ENCODE assay signal across 10 cellular contexts in genomic region chr22:49667236-49667635, GRCh38.
DNase-seq lines count a peak whose midpoint lies in the region; ATAC-seq and TF ChIP-seq lines count a peak whose summit lies in the region.
"Had no signal": no experiment of that assay in that cellular context is flagged by ENCODE, and none has a peak within 500 bp of the region (broad histone marks: within the 10 kb centered on the region; RNA-seq: fewer than 3 reads in every experiment).

No MANE protein-coding gene starts in this region.

- no peak overlapping the region for H3K23ac ChIP-seq in H9 (ENCODE audit: insufficient read length, low read depth, low read length)

- H2BK12ac ChIP-seq in H9 (ENCODE audit: insufficient read length, low read depth, low read length), result no peak overlapping the region

- H2BK5ac ChIP-seq in H9 (ENCODE audit: insufficient read length, low read length), result no peak overlapping the region

- H3K4me3 ChIP-seq in CD4-positive, CD25-positive, alpha-beta regulatory T cell (ENCODE audit: low read depth, low read length), result peak overlapping the region; percentile 51
- H3K4me3 ChIP-seq in osteoblast (ENCODE audit: insufficient read depth, low read length), result no peak overlapping the region

- H4K91ac ChIP-seq in H9 (ENCODE audit: insufficient read length, low read depth, low read length), result no peak overlapping the region

- H3K27ac Mint-ChIP-seq in CD4-positive, CD25-positive, alpha-beta regulatory T cell, result peak overlapping the region in 2 of 3 donors; percentile 21 to 93
- H3K27ac Mint-ChIP-seq in H9, result no peak overlapping the region

- no peak overlapping the region for H2BK15ac ChIP-seq in H9 (ENCODE audit: low read depth, low read length)

- H4K20me1 ChIP-seq in H9 (ENCODE audit: control insufficient read depth, insufficient read depth, insufficient read length) (no peaks in the 10 kb centered on the region), osteoblast (ENCODE audit: insufficient read depth, low read length) (no peaks in the 10 kb centered on the region)

- H3K79me1 ChIP-seq in H9 (ENCODE audit: insufficient read depth, low read depth, low read length, poor library complexity, severe bottlenecking), result no peaks in the 10 kb centered on the region

- no peak overlapping the region for H3K4me2 ChIP-seq in H9 (ENCODE audit: insufficient read depth, insufficient read length, low read length)
- H3K4me2 ChIP-seq in osteoblast (ENCODE audit: insufficient read depth, low read length), result no peak overlapping the region

- peaks cover 17% of the 10 kb centered on the region for H3K4me1 ChIP-seq in CD4-positive, CD25-positive, alpha-beta regulatory T cell (ENCODE audit: control insufficient read depth, insufficient read depth, low read length, poor library complexity, severe bottlenecking)
- H3K4me1 ChIP-seq in H9 (ENCODE audit: insufficient read depth, low read length), result peaks cover 2% of the 10 kb centered on the region; the same call in 1 of the 2 replicates
- no peaks in the 10 kb centered on the region for H3K4me1 ChIP-seq in osteoblast (ENCODE audit: insufficient read depth, low read length)
- no peaks in the 10 kb centered on the region for H3K4me1 ChIP-seq in foreskin keratinocyte

- H3K79me2 ChIP-seq in H9 (ENCODE audit: insufficient read depth, low read length) (no peaks in the 10 kb centered on the region), osteoblast (ENCODE audit: insufficient read depth, low read length) (no peaks in the 10 kb centered on the region)

- H4K5ac ChIP-seq in H9 (ENCODE audit: insufficient read length, low read depth, low read length), result no peak overlapping the region

- peaks cover 42% of the 10 kb centered on the region for H3K27me3 Mint-ChIP-seq in CD4-positive, CD25-positive, alpha-beta regulatory T cell
- H3K27me3 Mint-ChIP-seq in H9 (ENCODE audit: low read depth), result peaks cover 50% of the 10 kb centered on the region

- no peak overlapping the region for H3K4ac ChIP-seq in H9 (ENCODE audit: low read depth, low read length)

- H3K36me3 Mint-ChIP-seq in CD4-positive, CD25-positive, alpha-beta regulatory T cell, result no peaks in the 10 kb centered on the region
- no peaks in the 10 kb centered on the region; a peak in 1 of 7 replicates for H3K36me3 Mint-ChIP-seq in H9 (ENCODE audit: insufficient read depth in 1 of 3, low read depth in 3 of 3)

- H3K18ac ChIP-seq in H9 (ENCODE audit: insufficient read length, low read depth, low read length), result no peak overlapping the region

- H2AK5ac ChIP-seq in H9 (ENCODE audit: insufficient read length, low read length), result no peak overlapping the region

- no peak overlapping the region for H2AFZ ChIP-seq in H9 (ENCODE audit: low read length)
- H2AFZ ChIP-seq in osteoblast (ENCODE audit: low read length), result no peak overlapping the region

- no peaks in the 10 kb centered on the region for H3K36me3 ChIP-seq in CD4-positive, CD25-positive, alpha-beta regulatory T cell (ENCODE audit: control insufficient read depth, insufficient read depth, low read length)
- H3K36me3 ChIP-seq in osteoblast (ENCODE audit: insufficient read depth, low read length), result no peaks in the 10 kb centered on the region

- H3K9me3 Mint-ChIP-seq in CD4-positive, CD25-positive, alpha-beta regulatory T cell, result peaks cover 0 to 5% (median 0%) of the 10 kb centered on the region in 7 donors
- peaks cover 0 to 4% of the 10 kb centered on the region in 2 experiments; a peak in 3 of 5 replicates for H3K9me3 Mint-ChIP-seq in H9

- H4K8ac ChIP-seq in H9 (replicated peaks; ENCODE audit: insufficient read length, low read depth, low read length), result no peak overlapping the region

- no peak overlapping the region for H3T11ph ChIP-seq in H9 (ENCODE audit: low read length)

- DNase-seq in CD4-positive, CD25-positive, alpha-beta regulatory T cell, result peak in 1 of 3 donors; percentile 37
- DNase-seq in H9 (peak; percentile 20), dermis microvascular lymphatic vessel endothelial cell (ENCODE audit: low read depth in 2 of 2) (peak; percentile 51 to 56), osteoblast (ENCODE audit: insufficient read length, low spot score, missing footprints) (peak; percentile 77), foreskin keratinocyte (no peak), T1000 (lab: John Stamatoyannopoulos, UW) (no peak)
- DNase-seq: NCI-H510A, nucleus accumbens, RPMI8226 had no signal

- no peak for ATAC-seq in CD4-positive, CD25-positive, alpha-beta regulatory T cell (ENCODE audit: low read depth in 2 of 2)
- ATAC-seq in GM18907 (IDR thresholded peaks at IDR 0.05; ENCODE audit: unreplicated experiment) (no peak), foreskin keratinocyte (no peak)

- peaks cover 3% of the 10 kb centered on the region for H3K23me2 ChIP-seq in H9 (ENCODE audit: insufficient read length, low read depth, low read length, poor library complexity, severe bottlenecking)

- H3K56ac ChIP-seq in H9 (ENCODE audit: insufficient read length, low read depth, low read length), result no peak overlapping the region

- peaks cover 13% of the 10 kb centered on the region for H3K27me3 ChIP-seq in CD4-positive, CD25-positive, alpha-beta regulatory T cell (ENCODE audit: control insufficient read depth, insufficient read depth, low read length)
- H3K27me3 ChIP-seq in H9 (ENCODE audit: insufficient read depth, low read length) (peaks cover 11% of the 10 kb centered on the region), osteoblast (ENCODE audit: insufficient read depth, low read length) (peaks cover 10% of the 10 kb centered on the region), foreskin keratinocyte (peaks cover 25% of the 10 kb centered on the region)

- H3K9ac ChIP-seq in H9 (ENCODE audit: extremely low read depth, insufficient read length, low read length), result no peak overlapping the region

- H3K9me3 ChIP-seq in CD4-positive, CD25-positive, alpha-beta regulatory T cell (ENCODE audit: control insufficient read depth in 2 of 2, low read length in 2 of 2), result no peaks in the 10 kb centered on the region
- H3K9me3 ChIP-seq in H9 (ENCODE audit: control insufficient read depth, low read depth, low read length), result no peaks in the 10 kb centered on the region
- H3K9me3 ChIP-seq in osteoblast (ENCODE audit: low read depth, low read length), result no peaks in the 10 kb centered on the region

- WGBS in H9 (ENCODE audit: extremely low coverage, insufficient read length, low lambda C conversion rate), result no CpG with 5 or more reads among the region's 13 CpGs

- H3K27ac ChIP-seq in CD4-positive, CD25-positive, alpha-beta regulatory T cell (ENCODE audit: insufficient read depth, low read length, poor library complexity, severe bottlenecking), result no peak overlapping the region
- H3K27ac ChIP-seq in H9 (ENCODE audit: insufficient read length, low read depth, low read length) (no peak overlapping the region), osteoblast (ENCODE audit: low read depth, low read length) (no peak overlapping the region), foreskin keratinocyte (no peak overlapping the region)

- H3K4me1 Mint-ChIP-seq in CD4-positive, CD25-positive, alpha-beta regulatory T cell, result peaks cover 0 to 37% (median 26%) of the 10 kb centered on the region in 4 donors
- peaks cover 14 to 16% of the 10 kb centered on the region in 2 experiments for H3K4me1 Mint-ChIP-seq in H9

- TF ChIP-seq CTCF in H9 (conservative IDR thresholded peaks at IDR 0.05) (no peak), osteoblast (IDR thresholded peaks at IDR 0.05; ENCODE audit: extremely low read depth, low read depth, low read length) (no peak), foreskin keratinocyte (conservative IDR thresholded peaks at IDR 0.05) (no peak)

- H3K4me3 Mint-ChIP-seq in CD4-positive, CD25-positive, alpha-beta regulatory T cell, result peak overlapping the region; percentile 34 to 71 (median 42)
- peak overlapping the region in 1 of 2 experiments; percentile 44; a peak in 1 of 5 replicates for H3K4me3 Mint-ChIP-seq in H9

- no peak overlapping the region for H2BK120ac ChIP-seq in H9 (ENCODE audit: low read depth, low read length, poor library complexity, severe bottlenecking)

- no peak overlapping the region for H3K14ac ChIP-seq in H9 (ENCODE audit: insufficient read depth, low read length)

- H2BK20ac ChIP-seq in H9 (ENCODE audit: low read depth, low read length, poor library complexity, severe bottlenecking), result no peak overlapping the region

Comparison
In these comparisons a context has a peak if more than half of its experiments do, and no peak if none do; other contexts are left out.
1. DNase-seq: peak in H9 (single experiment), dermis microvascular lymphatic vessel endothelial cell (2 of 2) and osteoblast (single experiment); none in foreskin keratinocyte (0 of 2) and T1000 (single experiment).
2. H3K27ac Mint-ChIP-seq: peak in CD4-positive, CD25-positive, alpha-beta regulatory T cell (2 of 3); none in H9 (0 of 3).